ENCODE assay signal across 22 cellular contexts in genomic region chr17:69471406-69471805, GRCh38. TPM values are rescaled to one million over a fixed set of nuclear protein-coding genes. Genes with fewer than 3 reads are reported as not detected.
DNase-seq lines count a peak whose midpoint lies in the region; ATAC-seq, FAIRE-seq and TF ChIP-seq lines count a peak whose summit lies in the region.
"Had no signal": no experiment of that assay in that cellular context is flagged by ENCODE, and none has a peak within 500 bp of the region (broad histone marks: within the 10 kb centered on the region; RNA-seq: fewer than 3 reads in every experiment).

No MANE protein-coding gene starts in this region.

- no peak overlapping the region for H2AK9ac ChIP-seq in IMR-90 (replicated peaks; ENCODE audit: low read depth, low read length, poor library complexity)

- H3K4me1 Mint-ChIP-seq in MCF 10A (ENCODE audit: insufficient read depth, unreplicated experiment): peaks cover 23% of the 10 kb centered on the region

- no peak overlapping the region for H3K14ac ChIP-seq in IMR-90 (replicated peaks; ENCODE audit: low read depth, low read length)

- no peak for FAIRE-seq in A549 (lab: Jason Lieb, UNC)
- FAIRE-seq: A204.1, D721Med, GM12891, GM19239 had no signal

- H3K4me1 ChIP-seq in A549: peaks cover 45% of the 10 kb centered on the region
- peaks cover 2% of the 10 kb centered on the region; the same call in 1 of the 2 replicates for H3K4me1 ChIP-seq in IMR-90 (ENCODE audit: control insufficient read depth, insufficient read depth, low read length)
- H3K4me1 ChIP-seq in mucosa of rectum (ENCODE audit: control insufficient read depth in 2 of 2, insufficient read depth in 2 of 2, low read length in 2 of 2): peaks cover 23 to 52% of the 10 kb centered on the region in 2 donors
- peaks cover 11 to 63% (median 35%) of the 10 kb centered on the region in 4 donors for H3K4me1 ChIP-seq in transverse colon
- H3K4me1 ChIP-seq: BLaER1 treated with 17β-estradiol and CSF1 and Interleukin-3, amounts not matched to agents 10 nM and 100 nM had no signal

- H3K9ac ChIP-seq in IMR-90 (ENCODE audit: low read depth, low read length): no peak overlapping the region
- no peak overlapping the region for H3K9ac ChIP-seq in mucosa of rectum (ENCODE audit: low read depth in 1 of 2, low read length in 2 of 2)
- H3K9ac ChIP-seq: BLaER1 treated with 17β-estradiol and CSF1 and Interleukin-3, amounts not matched to agents 10 nM and 100 nM had no signal

- no peak overlapping the region for H2BK20ac ChIP-seq in IMR-90 (ENCODE audit: low read depth, low read length)

- no peak overlapping the region for H2AFZ ChIP-seq in IMR-90 (replicated peaks; ENCODE audit: low read length, poor library complexity)

- no peak overlapping the region for H3K4ac ChIP-seq in IMR-90 (ENCODE audit: low read depth, low read length)

- H3K27me3 ChIP-seq in IMR-90 (ENCODE audit: control insufficient read depth, insufficient read depth, low read length) (no peaks in the 10 kb centered on the region), mucosa of rectum (ENCODE audit: control insufficient read depth in 2 of 2, insufficient read depth in 2 of 2, low read length in 2 of 2) (no peaks in the 10 kb centered on the region), transverse colon (no peaks in the 10 kb centered on the region)
- H3K27me3 ChIP-seq: BLaER1 treated with 17β-estradiol and CSF1 and Interleukin-3, amounts not matched to agents 10 nM and 100 nM had no signal

- no peak overlapping the region for H3K27ac ChIP-seq in A549
- H3K27ac ChIP-seq in IMR-90 (ENCODE audit: insufficient read depth, low read length): no peak overlapping the region
- peak overlapping the region; percentile 69 to 71 for H3K27ac ChIP-seq in mucosa of rectum (ENCODE audit: low read depth in 2 of 2, low read length in 2 of 2)
- H3K27ac ChIP-seq in transverse colon: peak overlapping the region; percentile 68 to 76 (median 70)
- H3K27ac ChIP-seq: BLaER1 treated with 17β-estradiol and CSF1 and Interleukin-3, amounts not matched to agents 10 nM and 100 nM; C4-2B had no signal

- BruUV-seq in IMR-90 (replicated peaks; lab: Mats Ljungman, UMichigan) (no TSS peak), MCF 10A (replicated peaks; lab: Mats Ljungman, UMichigan) (no TSS peak)

- no peak overlapping the region for H3K56ac ChIP-seq in IMR-90 (ENCODE audit: extremely low read depth, insufficient read depth, low read length)

- DNase-seq in A549 (ENCODE audit: low read depth in 1 of 2, low spot score in 1 of 2): no peak
- no peak for DNase-seq in IMR-90
- DNase-seq in transverse colon: no peak
- no peak for DNase-seq in MCF 10A (ENCODE audit: unreplicated experiment)
- no peak for DNase-seq in UCSD-AML1 (lab: John Stamatoyannopoulos, UW; ENCODE audit: unreplicated experiment)
- no peak for DNase-seq in GDM1 (lab: John Stamatoyannopoulos, UW)
- DNase-seq: 8988T; AML-193; Caco-2; Calu3; CD4-positive, alpha-beta T cell; CD8-positive, alpha-beta T cell; DMS79 treated with DMSO at 0.1 percent for 48 hours; GF-D8 had no signal

- H3K9me1 ChIP-seq in IMR-90 (ENCODE audit: insufficient read depth, low read length): no peaks in the 10 kb centered on the region

- H2AK5ac ChIP-seq in IMR-90 (ENCODE audit: low read depth, low read length): no peak overlapping the region

- ATAC-seq in A549 (no peak), IMR-90 (ENCODE audit: low read depth) (no peak)
- ATAC-seq: CD8-positive, alpha-beta T cell had no signal

- H3K4me3 ChIP-seq in A549 (no peak overlapping the region), IMR-90 (ENCODE audit: insufficient read depth, low read depth, low read length) (no peak overlapping the region), mucosa of rectum (ENCODE audit: low read length in 2 of 2) (no peak overlapping the region), transverse colon (no peak overlapping the region)
- H3K4me3 ChIP-seq: BLaER1 treated with 17β-estradiol and CSF1 and Interleukin-3, amounts not matched to agents 10 nM and 100 nM had no signal

- no peak for TF ChIP-seq EP300 in A549 (IDR thresholded peaks at IDR 0.05)
- TF ChIP-seq EP300 in transverse colon (IDR thresholded peaks at IDR 0.05; ENCODE audit: low read depth): no peak

- no peak overlapping the region for H2BK5ac ChIP-seq in IMR-90 (ENCODE audit: low read depth, low read length, poor library complexity, severe bottlenecking)

- TF ChIP-seq RAD21 in A549 (conservative IDR thresholded peaks at IDR 0.05 in 1 of 2, IDR thresholded peaks at IDR 0.05 in 1 of 2) (no peak), IMR-90 (IDR thresholded peaks at IDR 0.05; ENCODE audit: low read length) (no peak)

- H3K27ac Mint-ChIP-seq in MCF 10A (ENCODE audit: low read depth, unreplicated experiment): no peak overlapping the region
- H3K27ac Mint-ChIP-seq: B cell; CD4-positive, alpha-beta T cell; CD8-positive, alpha-beta T cell had no signal

- TF ChIP-seq POLR2A in A549 (IDR thresholded peaks at IDR 0.05; ENCODE audit: low read length) (no peak), IMR-90 (IDR thresholded peaks at IDR 0.05; ENCODE audit: low read depth, low read length) (no peak), transverse colon (IDR thresholded peaks at IDR 0.05) (no peak)

- H2BK120ac ChIP-seq in IMR-90 (ENCODE audit: low read depth, low read length): no peak overlapping the region

- H4K91ac ChIP-seq in IMR-90 (ENCODE audit: insufficient read depth, low read depth, low read length): no peak overlapping the region

- dilution Hi-C loops in IMR-90 (cut with HindIII; ENCODE audit: low sequenced_read_pairs, unreplicated experiment): no loop called here

- 88% methylated on average over 3 of the region's 3 CpGs for WGBS in A549 (ENCODE audit: missing lambda C conversion rate)
- WGBS in IMR-90 (ENCODE audit: extremely low coverage in 2 of 2, insufficient read length in 1 of 2), 2 experiments: no CpG with 5 or more reads among the region's 3 CpGs
- WGBS in transverse colon (ENCODE audit: low coverage in 1 of 2), 2 donors: 93% methylated on average over 3 of the region's 3 CpGs

- intact Hi-C loops in IMR-90 (cut with micrococcal nuclease) (loop anchor here (5.0 kb wide), 1 partner anchor 54 kb away; no protein-coding TSS in a partner anchor), transverse colon (cut with DNase I; ENCODE audit: low total_unique reads) (no loop called here), MCF 10A (cut with micrococcal nuclease) (no loop called here)

- no peak overlapping the region for H3K4me3 Mint-ChIP-seq in MCF 10A (ENCODE audit: unreplicated experiment)
- H3K4me3 Mint-ChIP-seq: B cell; CD4-positive, alpha-beta T cell; CD8-positive, alpha-beta T cell had no signal

- no peaks in the 10 kb centered on the region for H4K20me1 ChIP-seq in IMR-90 (ENCODE audit: insufficient read depth, low read length)
- H4K20me1 ChIP-seq: BLaER1 treated with 17β-estradiol and CSF1 and Interleukin-3, amounts not matched to agents 10 nM and 100 nM had no signal

- TF ChIP-seq CTCF in A549 (IDR thresholded peaks at IDR 0.05) (no peak), IMR-90 (conservative IDR thresholded peaks at IDR 0.05; ENCODE audit: low read depth, low read length) (no peak), transverse colon (IDR thresholded peaks at IDR 0.05) (no peak), MCF 10A (IDR thresholded peaks at IDR 0.05; ENCODE audit: unreplicated experiment) (no peak)

- H2BK15ac ChIP-seq in IMR-90 (ENCODE audit: low read depth, low read length): no peak overlapping the region

- H3K27me3 Mint-ChIP-seq in MCF 10A (ENCODE audit: insufficient read depth, unreplicated experiment): no peaks in the 10 kb centered on the region
- H3K27me3 Mint-ChIP-seq: B cell; CD4-positive, alpha-beta T cell had no signal

- H3K36me3 ChIP-seq in IMR-90 (ENCODE audit: control insufficient read depth, insufficient read depth, low read length): no peaks in the 10 kb centered on the region
- H3K36me3 ChIP-seq in mucosa of rectum (ENCODE audit: control insufficient read depth in 2 of 2, insufficient read depth in 2 of 2, low read length in 2 of 2): no peaks in the 10 kb centered on the region
- no peaks in the 10 kb centered on the region for H3K36me3 ChIP-seq in transverse colon

- no peaks in the 10 kb centered on the region for H3K9me3 Mint-ChIP-seq in MCF 10A (ENCODE audit: unreplicated experiment)
- H3K9me3 Mint-ChIP-seq: CD4-positive, alpha-beta T cell; CD8-positive, alpha-beta T cell had no signal

- no peaks in the 10 kb centered on the region for H3K36me3 Mint-ChIP-seq in MCF 10A (ENCODE audit: insufficient read depth, unreplicated experiment)

- H3K79me1 ChIP-seq in IMR-90 (ENCODE audit: low read depth in 1 of 2, low read length in 2 of 2): no peaks in the 10 kb centered on the region

- H4K5ac ChIP-seq in IMR-90 (ENCODE audit: low read depth, low read length): no peak overlapping the region

- no peak overlapping the region for H4K8ac ChIP-seq in IMR-90 (ENCODE audit: low read depth in 2 of 2, low read length in 2 of 2)

- no peak overlapping the region for H3K23ac ChIP-seq in IMR-90 (ENCODE audit: low read depth, low read length)

- CTCF ChIA-PET in A549 (lab: Yijun Ruan, JAX) (interaction anchor here (0.5 to 1.0 kb wide), 2 partner anchors 41 to 51 kb away, joined by 3 to 5 read pairs; no protein-coding TSS in a partner anchor), IMR-90 (lab: Yijun Ruan, JAX) (interaction anchor here (0.7 kb wide), 1 partner anchor 14 kb away, joined by 3 read pairs; no protein-coding TSS in a partner anchor), MCF 10A (lab: Yijun Ruan, JAX) (no interaction called here)

- in situ Hi-C loops in IMR-90 (cut with MboI; ENCODE audit: low sequenced_read_pairs) (no loop called here), transverse colon (cut with MboI; ENCODE audit: low pct_ligation_motif_present in 1 of 4, low pct_unique_long_range_greater_than_20kb in 1 of 4, low sequenced_read_pairs in 3 of 4) (no loop called here)

- H3K4me2 ChIP-seq in A549: no peak overlapping the region
- no peak overlapping the region for H3K4me2 ChIP-seq in IMR-90 (ENCODE audit: low read depth, low read length)
- H3K4me2 ChIP-seq: BLaER1 treated with 17β-estradiol and CSF1 and Interleukin-3, amounts not matched to agents 10 nM and 100 nM had no signal

- H3K18ac ChIP-seq in IMR-90 (ENCODE audit: low read depth, low read length): no peak overlapping the region

- H3K9me3 ChIP-seq in A549: no peaks in the 10 kb centered on the region
- H3K9me3 ChIP-seq in IMR-90 (ENCODE audit: control insufficient read depth, insufficient read depth, low read length): no peaks in the 10 kb centered on the region
- no peaks in the 10 kb centered on the region for H3K9me3 ChIP-seq in mucosa of rectum (ENCODE audit: control insufficient read depth in 2 of 2, low read length in 2 of 2)
- H3K9me3 ChIP-seq in transverse colon: no peaks in the 10 kb centered on the region
- H3K9me3 ChIP-seq: Caco-2 had no signal

- POLR2A ChIA-PET in A549 (lab: Yijun Ruan, JAX): interaction anchor here (0.6 kb wide), 1 partner anchor 69 kb away, joined by 3 read pairs; no protein-coding TSS in a partner anchor
- POLR2A ChIA-PET in IMR-90 (lab: Charles Lee; ENCODE audit: unreplicated experiment): no interaction called here
- POLR2A ChIA-PET in MCF 10A (lab: Yijun Ruan, JAX): interaction anchor here (0.6 to 1.5 kb wide), 4 partner anchors 9 to 603 kb away, joined by 3 to 4 read pairs (median 4); no protein-coding TSS in a partner anchor

RNA-seq across cellular contexts. Expression of gene MAP2K6, which starts 56.9 kb away (rescaled TPM):
- 20.1 and 20.2 TPM in 2 replicates for polyA plus RNA-seq in A549 (2011; rRNA removed)
- 9.2 and 9.5 TPM in 2 replicates for polyA plus RNA-seq in A549 (2012; cell fraction: cytosol; rRNA removed)
- 3.4 and 4.7 TPM in 2 replicates for polyA plus RNA-seq in A549 (2012; cell fraction: nucleus; rRNA removed)
- 18.7 to 24.1 TPM (median 20.7 TPM) in 3 replicates for polyA plus RNA-seq in A549 (2017; fragmentation: RNase III; extraction: RNeasy Plus Mini Kit Qiagen cat#74134 plus additional on column Dnase treatment)
- 18.1 and 25.1 TPM in 2 replicates for polyA minus RNA-seq in A549 (2011; rRNA and poly(A)+ RNA removed)
- 3.6 and 5.7 TPM in 2 replicates for total RNA-seq in IMR-90 (2012; rRNA removed)
- polyA plus RNA-seq in IMR-90 (2012; rRNA removed): 1.8 and 2.4 TPM in 2 replicates
- 0.65 and 0.92 TPM in 2 replicates for polyA plus RNA-seq in IMR-90 (2012; cell fraction: cytosol; rRNA removed)
- polyA plus RNA-seq in IMR-90 (2012; cell fraction: nucleus; rRNA removed; ENCODE audit: low replicate concordance): 0.29 and 1.1 TPM in 2 replicates
- 10 to 100 TPM; 16.1 to 50.7 (median 45.8) TPM for total RNA-seq in transverse colon
- 0.28 and 0.37 TPM in 2 replicates for total RNA-seq in MCF 10A (2022)

Comparison
In these comparisons a context has a peak if more than half of its experiments do, and no peak if none do; other contexts are left out.
1. H3K27ac ChIP-seq: peak in mucosa of rectum (2 of 2) and transverse colon (4 of 4); none in A549 (0 of 2) and IMR-90 (single experiment).